ENCODE assay signal across 33 cellular contexts in genomic region chr4:154308207-154308606, GRCh38.
"Had no signal": no experiment of that assay in that cellular context is flagged by ENCODE, and none has a peak within 500 bp of the region (broad histone marks: within the 10 kb centered on the region; RNA-seq: fewer than 3 reads in every experiment).

No MANE protein-coding gene starts in this region.

- H3K27ac ChIP-seq: adrenal gland, ascending aorta, body of pancreas, brain microvascular endothelial cell, breast epithelium, cardiac muscle cell had no signal

- H3K27me3 ChIP-seq: adrenal gland, ascending aorta, body of pancreas, brain microvascular endothelial cell, breast epithelium, cardiac muscle cell had no signal

- H3K36me3 ChIP-seq: adrenal gland, ascending aorta, brain microvascular endothelial cell, breast epithelium, cardiac muscle cell had no signal

- H3K9me3 ChIP-seq: adrenal gland, ascending aorta, body of pancreas, breast epithelium had no signal

- H3K4me3 ChIP-seq: adrenal gland, ascending aorta, body of pancreas, breast epithelium, cardiac muscle cell had no signal

- H3K4me1 ChIP-seq: adrenal gland, ascending aorta, body of pancreas, breast epithelium had no signal

- DNase-seq: activated effector memory CD4-positive, alpha-beta T cell treated with anti-CD3 and anti-CD28 coated beads, Interleukin-2, amount 50 U/mL, for 16 hours; activated effector memory CD4-positive, alpha-beta T cell treated with Interleukin-2 at 50 U/mL for 16 hours; activated gamma-delta T cell; activated gamma-delta T cell treated with Interleukin-2 at 50 U/mL for 16 hours; activated naive CD4-positive, alpha-beta T cell; activated naive CD4-positive, alpha-beta T cell treated with anti-CD3 and anti-CD28 coated beads for 36 hours; activated naive CD4-positive, alpha-beta T cell treated with anti-CD3 and anti-CD28 coated beads, Interleukin-2, amount 10 ng/mL, durations not matched to agents 7 days and 5 days; activated naive CD4-positive, alpha-beta T cell treated with anti-CD3 and anti-CD28 coated beads, Interleukin-2, amount 50 U/mL, for 16 hours; activated naive CD4-positive, alpha-beta T cell treated with Interleukin-2 at 50 U/mL for 16 hours; activated naive CD8-positive, alpha-beta T cell treated with anti-CD3 and anti-CD28 coated beads for 36 hours; activated naive CD8-positive, alpha-beta T cell treated with anti-CD3 and anti-CD28 coated beads, Interleukin-2, amount 10 ng/mL, durations not matched to agents 7 days and 5 days; activated naive CD8-positive, alpha-beta T cell treated with anti-CD3 and anti-CD28 coated beads, Interleukin-2, amount 50 U/mL, for 24 hours; activated T-cell treated with anti-CD3 and anti-CD28 coated beads, Interleukin-2, amount 50 U/mL, for 24 hours; activated T-cell treated with anti-CD3 and anti-CD28 coated beads, Interleukin-2, amount 50 U/mL, for 4 hours; activated T-cell treated with anti-CD3 and anti-CD28 coated beads, Interleukin-2, amount 50 U/mL, for 48 hours; activated T-cell treated with anti-CD3 and anti-CD28 coated beads, Interleukin-2, amount 50 U/mL, for 72 hours; adrenal gland; amniotic stem cell; amygdala; anterior cingulate cortex; aorta; body of pancreas; brain microvascular endothelial cell; caudate nucleus; central memory CD4-positive, alpha-beta T cell; cerebellar nuclear complex had no signal

- ATAC-seq: activated naive CD4-positive, alpha-beta T cell treated with anti-CD3 and anti-CD28 coated beads, Interleukin-2, amount 50 U/mL, for 72 hours; activated naive CD8-positive, alpha-beta T cell treated with anti-CD3 and anti-CD28 coated beads, Interleukin-2, amount 50 U/mL, for 24 hours; activated T-cell treated with anti-CD3 and anti-CD28 coated beads, Interleukin-2, amount 50 U/mL, for 4 hours; activated T-cell treated with anti-CD3 and anti-CD28 coated beads, Interleukin-2, amount 50 U/mL, for 72 hours; activated T-helper 17 cell treated with anti-CD3 and anti-CD28 coated beads, Interleukin-2, amount 50 U/mL, for 72 hours; body of pancreas had no signal

- FAIRE-seq: astrocyte, bronchial epithelial cell had no signal
